ENCODE assay signal across 8 cellular contexts in genomic region chr1:16122916-16123315, GRCh38. TPM values are rescaled to one million over a fixed set of nuclear protein-coding genes. Genes with fewer than 3 reads are reported as not detected.
DNase-seq lines count a peak whose midpoint lies in the region; ATAC-seq lines count a peak whose summit lies in the region.

No MANE protein-coding gene starts in this region.

- peaks cover 11% of the 10 kb centered on the region for H3K4me1 ChIP-seq in CD4-positive, alpha-beta memory T cell (ENCODE audit: insufficient read depth, low read length)

- CTCF ChIA-PET in CD4-positive, alpha-beta memory T cell (lab: Charles Lee; ENCODE audit: partially characterized antibody): no interaction called here

- H3K4me3 Mint-ChIP-seq in CD4-positive, alpha-beta memory T cell: peak overlapping the region in 2 of 8 donors; percentile 7 to 77
- peak overlapping the region; percentile 29 for H3K4me3 Mint-ChIP-seq in natural killer cell treated with Interleukin-12 subunit alpha and Interleukin-12 subunit beta and Interleukin-15 and Interleukin-18, amount 100 ng/mL, for 72 hours

- H3K27ac Mint-ChIP-seq in CD4-positive, alpha-beta memory T cell: peak overlapping the region in 5 of 7 donors; percentile 3 to 46 (median 13)
- H3K27ac Mint-ChIP-seq in natural killer cell treated with Interleukin-12 subunit alpha and Interleukin-12 subunit beta and Interleukin-15 and Interleukin-18, amount 100 ng/mL, for 72 hours: peak overlapping the region; percentile 26 to 79

- peaks cover 4 to 14% (median 11%) of the 10 kb centered on the region in 4 donors for H3K4me1 Mint-ChIP-seq in CD4-positive, alpha-beta memory T cell
- H3K4me1 Mint-ChIP-seq in natural killer cell treated with Interleukin-12 subunit alpha and Interleukin-12 subunit beta and Interleukin-15 and Interleukin-18, amount 100 ng/mL, for 72 hours (ENCODE audit: low read depth in 2 of 2): peaks cover 15 to 34% of the 10 kb centered on the region in 2 donors

- POLR2A ChIA-PET in CD4-positive, alpha-beta memory T cell (lab: Charles Lee; ENCODE audit: partially characterized antibody): no interaction called here

- ATAC-seq in natural killer cell treated with Interleukin-12 subunit alpha and Interleukin-12 subunit beta and Interleukin-15 and Interleukin-18, amount 100 ng/mL, for 72 hours: peak; percentile 87 to 91
- ATAC-seq in GM19328 (IDR thresholded peaks at IDR 0.05; ENCODE audit: unreplicated experiment) (no peak), GM18873 (IDR thresholded peaks at IDR 0.05; ENCODE audit: low FRiP score, unreplicated experiment) (no peak)

- H3K36me3 Mint-ChIP-seq in CD4-positive, alpha-beta memory T cell: no peaks in the 10 kb centered on the region
- H3K36me3 Mint-ChIP-seq in natural killer cell treated with Interleukin-12 subunit alpha and Interleukin-12 subunit beta and Interleukin-15 and Interleukin-18, amount 100 ng/mL, for 72 hours: no peaks in the 10 kb centered on the region

- H3K27me3 ChIP-seq in CD4-positive, alpha-beta memory T cell (ENCODE audit: insufficient read depth, low read length): no peaks in the 10 kb centered on the region

- no peak overlapping the region for H3K27ac ChIP-seq in CD4-positive, alpha-beta memory T cell (ENCODE audit: low read depth, low read length)

- no peaks in the 10 kb centered on the region for H3K9me3 ChIP-seq in CD4-positive, alpha-beta memory T cell (ENCODE audit: control insufficient read depth in 1 of 2, low read length in 2 of 2)

- no peaks in the 10 kb centered on the region for H3K9me3 Mint-ChIP-seq in CD4-positive, alpha-beta memory T cell
- no peaks in the 10 kb centered on the region for H3K9me3 Mint-ChIP-seq in natural killer cell treated with Interleukin-12 subunit alpha and Interleukin-12 subunit beta and Interleukin-15 and Interleukin-18, amount 100 ng/mL, for 72 hours

- no peaks in the 10 kb centered on the region for H3K36me3 ChIP-seq in CD4-positive, alpha-beta memory T cell (ENCODE audit: insufficient read depth, low read length)

- peaks cover 0 to 2% of the 10 kb centered on the region in 2 donors for H3K27me3 Mint-ChIP-seq in CD4-positive, alpha-beta memory T cell
- H3K27me3 Mint-ChIP-seq in natural killer cell treated with Interleukin-12 subunit alpha and Interleukin-12 subunit beta and Interleukin-15 and Interleukin-18, amount 100 ng/mL, for 72 hours: peaks cover 0 to 10% of the 10 kb centered on the region in 2 donors

- no peak overlapping the region for H3K4me3 ChIP-seq in CD4-positive, alpha-beta memory T cell (ENCODE audit: low read length in 2 of 2)

- DNase-seq in CD4-positive, alpha-beta memory T cell: peak in 4 of 5 donors; percentile 11 to 57 (median 22)
- peak; percentile 82 for DNase-seq in MV-4-11 (lab: John Stamatoyannopoulos, UW)
- peak; percentile 47 for DNase-seq in activated gamma-delta T cell treated with anti-CD3 and anti-CD28 coated beads, Interleukin-2, amount 50 U/mL, for 16 hours (ENCODE audit: low read depth)
- peak; percentile 96 for DNase-seq in natural killer cell treated with Interleukin-12 subunit alpha and Interleukin-12 subunit beta and Interleukin-15 and Interleukin-18, amount 100 ng/mL, for 72 hours (ENCODE audit: low spot score)
- no peak for DNase-seq in germinal center (ENCODE audit: low spot score)
- DNase-seq in pons (ENCODE audit: low spot score): no peak

- intact Hi-C loops in CD4-positive, alpha-beta memory T cell (cut with micrococcal nuclease): no loop called here

RNA-seq across cellular contexts. Expression of gene EPHA2, which starts 33.0 kb away (rescaled TPM):
- total RNA-seq in CD4-positive, alpha-beta memory T cell: not detected
- not detected for polyA plus RNA-seq in CD4-positive, alpha-beta memory T cell
- not detected for total RNA-seq in natural killer cell treated with Interleukin-12 subunit alpha and Interleukin-12 subunit beta and Interleukin-15 and Interleukin-18, amount 100 ng/mL, for 72 hours

RNA-seq across cellular contexts. Expression of gene FAM131C, which starts 49.5 kb away (rescaled TPM):
- total RNA-seq in CD4-positive, alpha-beta memory T cell: not detected
- polyA plus RNA-seq in CD4-positive, alpha-beta memory T cell: under 1 TPM in 1 of 2 donors, not detected in 1; 0.11 TPM
- not detected for total RNA-seq in natural killer cell treated with Interleukin-12 subunit alpha and Interleukin-12 subunit beta and Interleukin-15 and Interleukin-18, amount 100 ng/mL, for 72 hours

Comparison
In these comparisons a context has a peak if more than half of its experiments do, and no peak if none do; other contexts are left out.
1. DNase-seq: peak in CD4-positive, alpha-beta memory T cell (4 of 5), MV-4-11 (single experiment), activated gamma-delta T cell treated with anti-CD3 and anti-CD28 coated beads, Interleukin-2, amount 50 U/mL, for 16 hours (single experiment) and natural killer cell treated with Interleukin-12 subunit alpha and Interleukin-12 subunit beta and Interleukin-15 and Interleukin-18, amount 100 ng/mL, for 72 hours (single experiment); none in germinal center (single experiment) and pons (single experiment).
2. ATAC-seq: peak in natural killer cell treated with Interleukin-12 subunit alpha and Interleukin-12 subunit beta and Interleukin-15 and Interleukin-18, amount 100 ng/mL, for 72 hours (2 of 2); none in GM19328 (single experiment) and GM18873 (single experiment).